Comparison of ENCODE assay signal across 19 cellular contexts in the genomic region with DNA sequence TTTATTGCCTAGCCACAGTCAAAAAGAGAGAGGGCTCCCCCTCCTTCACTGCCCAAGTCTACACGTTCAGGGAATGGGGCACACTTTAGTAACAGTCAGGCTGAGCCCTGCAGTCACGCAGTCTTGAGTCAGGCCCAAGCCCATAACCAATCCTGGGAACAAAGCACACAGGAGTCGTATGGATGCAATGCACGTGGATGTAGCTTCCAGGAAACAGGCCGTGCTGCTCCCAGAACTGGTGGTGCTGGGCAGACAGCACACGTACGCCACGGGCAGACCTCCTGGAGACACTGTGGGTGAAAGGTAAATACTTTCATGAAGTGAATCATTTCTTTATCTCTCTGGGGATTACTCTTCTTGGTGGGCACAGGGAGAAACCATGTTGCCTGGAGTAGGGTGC. TPM values are rescaled to one million over a fixed set of nuclear protein-coding genes. Genes with fewer than 3 reads are reported as not detected.
DNase-seq lines count a peak whose midpoint lies in the region; ATAC-seq, FAIRE-seq and TF ChIP-seq lines count a peak whose summit lies in the region.
"Had no signal": no experiment of that assay in that cellular context is flagged by ENCODE, and none has a peak within 500 bp of the region (broad histone marks: within the 10 kb centered on the region; RNA-seq: fewer than 3 reads in every experiment).

No MANE protein-coding gene starts in this region.

- DNase-seq in MCF 10A (ENCODE audit: unreplicated experiment) (peak; percentile 12), breast epithelium (ENCODE audit: low spot score in 2 of 2) (no peak), choroid plexus epithelial cell (ENCODE audit: low read depth) (peak; percentile 44), keratinocyte (ENCODE audit: low read depth, low spot score) (no peak), SHP77 (lab: John Stamatoyannopoulos, UW) (no peak), GM19240 (ENCODE audit: insufficient read length, low spot score) (no peak)
- no peak for DNase-seq in activated CD4-positive, alpha-beta T cell treated with anti-CD3 and anti-CD28 coated beads, Interleukin-2, amount 50 U/mL, for 1 hour
- DNase-seq: CD4-positive, alpha-beta memory T cell; DMS79; GOT3; NCI-H1048; NCI-H2081 treated with DMSO at 0.1 percent for 48 hours; NCI-H510A; NCI-H82; Right ventricle myocardium superior had no signal

- no peaks in the 10 kb centered on the region for H3K9me1 ChIP-seq in keratinocyte (ENCODE audit: control insufficient read depth, extremely low read depth, insufficient read depth, low read length)

- no peak for TF ChIP-seq CTCF in MCF 10A (IDR thresholded peaks at IDR 0.05; ENCODE audit: unreplicated experiment)
- no peak for TF ChIP-seq CTCF in breast epithelium (IDR thresholded peaks at IDR 0.05)
- TF ChIP-seq CTCF in choroid plexus epithelial cell (conservative IDR thresholded peaks at IDR 0.05; ENCODE audit: low read depth, low read length), result no peak
- no peak for TF ChIP-seq CTCF in keratinocyte (optimal IDR thresholded peaks at IDR 0.05 in 1 of 3, IDR thresholded peaks at IDR 0.05 in 1 of 3, conservative IDR thresholded peaks at IDR 0.05 in 1 of 3; ENCODE audit: extremely low read depth in 1 of 3, insufficient read depth in 2 of 3, low read length in 3 of 3)

- intact Hi-C loops in MCF 10A (cut with micrococcal nuclease), result no loop called here
- intact Hi-C loops in breast epithelium (cut with DNase I; ENCODE audit: low total_unique reads), result no loop called here

- H3K36me3 ChIP-seq in breast epithelium, result no peaks in the 10 kb centered on the region
- H3K36me3 ChIP-seq in keratinocyte (ENCODE audit: control insufficient read depth in 2 of 2, extremely low read depth in 1 of 2, insufficient read depth in 2 of 2, low read length in 2 of 2), result no peaks in the 10 kb centered on the region

- H3K9me3 ChIP-seq in breast epithelium (no peaks in the 10 kb centered on the region), keratinocyte (ENCODE audit: control insufficient read depth, low read depth, low read length) (no peaks in the 10 kb centered on the region)

- peak overlapping the region; percentile 71 for H2AFZ ChIP-seq in keratinocyte (ENCODE audit: control insufficient read depth, low read length)

- no peaks in the 10 kb centered on the region for H3K79me2 ChIP-seq in keratinocyte (ENCODE audit: control insufficient read depth, insufficient read depth, low read length)

- CTCF ChIA-PET in MCF 10A (lab: Yijun Ruan, JAX), result no interaction called here

- no peaks in the 10 kb centered on the region for H4K20me1 ChIP-seq in keratinocyte (ENCODE audit: control insufficient read depth, extremely low read depth, insufficient read depth, low read length)

- H3K27me3 ChIP-seq in breast epithelium (peaks cover 0 to 6% of the 10 kb centered on the region in 2 donors), keratinocyte (ENCODE audit: control insufficient read depth, extremely low read depth, insufficient read depth, low read length) (no peaks in the 10 kb centered on the region)

- peak overlapping the region; percentile 52 for H3K4me2 ChIP-seq in keratinocyte (ENCODE audit: control insufficient read depth, extremely low read depth, insufficient read depth, low read depth, low read length)

- H3K4me1 ChIP-seq in breast epithelium, result no peaks in the 10 kb centered on the region
- peaks cover 27% of the 10 kb centered on the region for H3K4me1 ChIP-seq in keratinocyte (ENCODE audit: control insufficient read depth, extremely low read depth, insufficient read depth, low read length)

- FAIRE-seq in keratinocyte (lab: Jason Lieb, UNC), result peak; percentile 49
- FAIRE-seq: GM12878, K562 had no signal

- ATAC-seq in GM21528 (IDR thresholded peaks at IDR 0.05; ENCODE audit: low FRiP score, unreplicated experiment), result no peak
- ATAC-seq: GM12878, K562 had no signal

- TF ChIP-seq POLR2A in breast epithelium (IDR thresholded peaks at IDR 0.05), result no peak

- H3K9me3 Mint-ChIP-seq in MCF 10A (ENCODE audit: unreplicated experiment), result no peaks in the 10 kb centered on the region
- H3K9me3 Mint-ChIP-seq: CD4-positive, alpha-beta memory T cell had no signal

- H3K36me3 Mint-ChIP-seq in MCF 10A (ENCODE audit: insufficient read depth, unreplicated experiment), result no peaks in the 10 kb centered on the region
- H3K36me3 Mint-ChIP-seq: CD4-positive, alpha-beta memory T cell had no signal

- peak overlapping the region; percentile 22 for H3K9ac ChIP-seq in keratinocyte (ENCODE audit: control insufficient read depth, extremely low read depth, insufficient read depth, low read length)

- H3K4me3 ChIP-seq in breast epithelium, result no peak overlapping the region
- no peak overlapping the region for H3K4me3 ChIP-seq in choroid plexus epithelial cell (ENCODE audit: low read depth, low read length)
- no peak overlapping the region for H3K4me3 ChIP-seq in keratinocyte (ENCODE audit: control insufficient read depth in 2 of 3, extremely low read depth in 1 of 3, insufficient read depth in 2 of 3, low read depth in 1 of 3, low read length in 3 of 3)
- H3K4me3 ChIP-seq: GM12878, K562 had no signal

- BruUV-seq in MCF 10A (replicated peaks; lab: Mats Ljungman, UMichigan), result no TSS peak

- POLR2A ChIA-PET in MCF 10A (lab: Yijun Ruan, JAX), result no interaction called here

- H3K27ac ChIP-seq in breast epithelium (no peak overlapping the region), keratinocyte (ENCODE audit: control insufficient read depth, insufficient read depth, low read length) (peak overlapping the region; percentile 80)

- H3K27ac Mint-ChIP-seq in MCF 10A (ENCODE audit: low read depth, unreplicated experiment), result no peak overlapping the region
- H3K27ac Mint-ChIP-seq: CD4-positive, alpha-beta memory T cell had no signal

- dilution Hi-C loops in keratinocyte (cut with MboI; ENCODE audit: extremely low pct_ligation_motif_present, low sequenced_read_pairs), result no loop called here

- H3K4me3 Mint-ChIP-seq in MCF 10A (ENCODE audit: unreplicated experiment), result no peak overlapping the region
- H3K4me3 Mint-ChIP-seq: CD4-positive, alpha-beta memory T cell had no signal

- peaks cover 20% of the 10 kb centered on the region for H3K4me1 Mint-ChIP-seq in MCF 10A (ENCODE audit: insufficient read depth, unreplicated experiment)

- no peaks in the 10 kb centered on the region for H3K27me3 Mint-ChIP-seq in MCF 10A (ENCODE audit: insufficient read depth, unreplicated experiment)

RNA-seq across cellular contexts. Expression of gene MBP, which starts 30.0 kb away (rescaled TPM):
- 31.6 and 31.7 TPM in 2 replicates for total RNA-seq in MCF 10A (2022)
- total RNA-seq in breast epithelium, result 10 to 100 TPM; 27.2 to 46.2 (median 32.4) TPM
- 30.7 to 38.7 TPM (median 35.6 TPM) in 3 replicates for polyA plus RNA-seq in keratinocyte
- polyA plus RNA-seq in keratinocyte (2011; ENCODE audit: low read depth), result 38.5 TPM
- polyA plus RNA-seq in keratinocyte (2011; cell fraction: cytosol; rRNA removed), result 30.1 and 40.6 TPM in 2 replicates
- polyA plus RNA-seq in keratinocyte (2011; cell fraction: nucleus; rRNA removed), result 39.0 and 41.5 TPM in 2 replicates
- 25.6 and 33.7 TPM in 2 replicates for polyA plus RNA-seq in keratinocyte (2012; ENCODE audit: low replicate concordance)
- 49.5 to 66.1 TPM (median 52.8 TPM) in 3 replicates for polyA minus RNA-seq in keratinocyte
- 49.3 TPM for polyA minus RNA-seq in keratinocyte (2011; cell fraction: cytosol; rRNA and poly(A)+ RNA removed)
- polyA minus RNA-seq in keratinocyte (2011; cell fraction: nucleus; rRNA and poly(A)+ RNA removed), result 33.8 and 64.1 TPM in 2 replicates
- total RNA-seq: A172 had no signal
- polyA plus RNA-seq: K562 had no signal

Comparison
In these comparisons a context has a peak if more than half of its experiments do, and no peak if none do; other contexts are left out.
1. DNase-seq: peak in MCF 10A (single experiment) and choroid plexus epithelial cell (single experiment); none in breast epithelium (0 of 2), keratinocyte (single experiment), SHP77 (0 of 2), GM19240 (single experiment) and activated CD4-positive, alpha-beta T cell treated with anti-CD3 and anti-CD28 coated beads, Interleukin-2, amount 50 U/mL, for 1 hour (single experiment).